1 cellular context compared by ENCODE assay signal in genomic region chr9:107282759-107283620, GRCh38.
TF ChIP-seq lines count a peak whose summit lies in the region.

Gene RAD23B, plus strand, starts transcription at chr9:107283279. Its CDS starts 351 bp downstream, at chr9:107283630.

TF ChIP-seq in GM12878, 131 proteins besides CTCF, POLR2A, EP300 and RAD21 (continued from another document and continues in another):
- TF ChIP-seq IRF5 (IDR thresholded peaks at IDR 0.05; ENCODE audit: borderline replicate concordance) (no peak), RFX5 (IDR thresholded peaks at IDR 0.05; ENCODE audit: low read depth, low read length) (peak; percentile 85), CBX5 (IDR thresholded peaks at IDR 0.05; ENCODE audit: low read depth) (no peak), SMARCA5 (IDR thresholded peaks at IDR 0.05) (no peak), MEF2B (IDR thresholded peaks at IDR 0.05; ENCODE audit: partially characterized antibody, poor library complexity, severe bottlenecking) (peak; percentile 73), MYB (IDR thresholded peaks at IDR 0.05; ENCODE audit: borderline replicate concordance, low read depth, low read length) (no peak), RELA (IDR thresholded peaks at IDR 0.05; ENCODE audit: borderline replicate concordance, partially characterized antibody) (peak; percentile 19), PRDM15 (CRISPR knock-in tag; IDR thresholded peaks at IDR 0.05) (no peak), SKIL (IDR thresholded peaks at IDR 0.05; ENCODE audit: low read depth, poor library complexity, severe bottlenecking) (no peak), BMI1 (IDR thresholded peaks at IDR 0.05; ENCODE audit: borderline replicate concordance) (no peak), BCL11A (IDR thresholded peaks at IDR 0.05; ENCODE audit: low read depth, low read length) (no peak), BRCA1 (IDR thresholded peaks at IDR 0.05; ENCODE audit: low read depth, low read length) (no peak), NBN (IDR thresholded peaks at IDR 0.05) (0 out of 2 replicates have a peak, but pooled peaks have one; percentile 62), KAT2A (conservative IDR thresholded peaks at IDR 0.05; ENCODE audit: control insufficient read depth, low read depth, low read length) (no peak), MTA3 (IDR thresholded peaks at IDR 0.05; ENCODE audit: borderline replicate concordance, low read length) (no peak), MAX (IDR thresholded peaks at IDR 0.05; ENCODE audit: low read depth, low read length) (no peak; the same call in 1 of the 2 replicates), ZNF207 (IDR thresholded peaks at IDR 0.05; ENCODE audit: borderline replicate concordance) (no peak), YY1 (IDR thresholded peaks at IDR 0.05; ENCODE audit: low read depth, low read length) (peak; percentile 96), SRF (IDR thresholded peaks at IDR 0.05; ENCODE audit: low read depth in 2 of 2, low read length in 2 of 2) (no peak), ZSCAN29 (IDR thresholded peaks at IDR 0.05) (peak; percentile 80; the same call in 1 of the 2 replicates), ETV6 (conservative IDR thresholded peaks at IDR 0.05 in 1 of 2, IDR thresholded peaks at IDR 0.05 in 1 of 2; ENCODE audit: borderline replicate concordance in 1 of 2, low read depth in 1 of 2) (no peak), SUZ12 (IDR thresholded peaks at IDR 0.05; ENCODE audit: unreplicated experiment) (no peak), HSF1 (IDR thresholded peaks at IDR 0.05; ENCODE audit: low read depth, low read length) (no peak), SMAD5 (IDR thresholded peaks at IDR 0.05; ENCODE audit: low read depth) (peak; percentile 74), CBX3 (IDR thresholded peaks at IDR 0.05; ENCODE audit: borderline replicate concordance, low read depth) (no peak), PML (IDR thresholded peaks at IDR 0.05; ENCODE audit: low read length) (peak; percentile 70), USF2 (IDR thresholded peaks at IDR 0.05; ENCODE audit: borderline replicate concordance, low read depth, low read length) (no peak), JUNB (IDR thresholded peaks at IDR 0.05) (no peak), GABPA (IDR thresholded peaks at IDR 0.05; ENCODE audit: low read depth) (no peak), WRNIP1 (IDR thresholded peaks at IDR 0.05; ENCODE audit: borderline replicate concordance, low read depth, low read length) (no peak), ATF3 (IDR thresholded peaks at IDR 0.05; ENCODE audit: borderline replicate concordance, extremely low read depth, low read depth, low read length) (no peak), BCL3 (IDR thresholded peaks at IDR 0.05; ENCODE audit: borderline replicate concordance, insufficient read depth, low read depth, low read length, poor library complexity, severe bottlenecking) (no peak), HCFC1 (IDR thresholded peaks at IDR 0.05; ENCODE audit: low read length) (peak; percentile 53), NFIC (IDR thresholded peaks at IDR 0.05; ENCODE audit: low read depth, low read length) (no peak), NRF1 (conservative IDR thresholded peaks at IDR 0.05; ENCODE audit: low read depth, low read length) (peak; percentile 90), RUNX3 (IDR thresholded peaks at IDR 0.05; ENCODE audit: low read length) (peak; percentile 72), SMC3 (IDR thresholded peaks at IDR 0.05; ENCODE audit: borderline replicate concordance, low read length) (no peak), PAX8 (IDR thresholded peaks at IDR 0.05) (no peak), CBFB (IDR thresholded peaks at IDR 0.05; ENCODE audit: low read depth) (peak; percentile 33), ZNF622 (IDR thresholded peaks at IDR 0.05) (no peak), TAF1 (IDR thresholded peaks at IDR 0.05; ENCODE audit: borderline replicate concordance, low read depth, low read length) (peak; percentile 94), ZBED1 (IDR thresholded peaks at IDR 0.05; ENCODE audit: borderline replicate concordance) (peak; percentile 53; the same call in 1 of the 2 replicates), CUX1 (IDR thresholded peaks at IDR 0.05; ENCODE audit: insufficient replicate concordance, low read depth, low read length) (no peak), ZBTB33 (IDR thresholded peaks at IDR 0.05) (no peak), EZH2 (IDR thresholded peaks at IDR 0.05; ENCODE audit: borderline replicate concordance, control insufficient read depth, low read depth, low read length) (no peak)
